In genomic region chr5:150734579-150735384, GRCh38 we compare ENCODE assay signal across 8 cellular contexts. TPM values are rescaled to one million over a fixed set of nuclear protein-coding genes. Genes with fewer than 3 reads are reported as not detected.
A peak's percentile ranks its signal among the peaks of the same experiment; 100 is the strongest.
DNase-seq lines count a peak whose midpoint lies in the region; ATAC-seq and TF ChIP-seq lines count a peak whose summit lies in the region.

No MANE protein-coding gene starts in this region.

- no peaks in the 10 kb centered on the region for H4K20me1 ChIP-seq in Karpas-422 (ENCODE audit: insufficient read depth, low read depth, low read length)

- H3K36me3 ChIP-seq in Karpas-422 (ENCODE audit: insufficient read depth, low read length) (peaks cover 40% of the 10 kb centered on the region), spleen (peaks cover 5 to 86% (median 51%) of the 10 kb centered on the region in 6 donors)

- H2AFZ ChIP-seq in Karpas-422 (ENCODE audit: low read length), result no peak overlapping the region

- peaks cover 70% of the 10 kb centered on the region for H3K4me1 Mint-ChIP-seq in dendritic cell treated with granulocyte-macrophage colony-stimulating factor and Interleukin-4, amounts not matched to agents 40 ng/mL and 50 ng/mL, for 4 days (ENCODE audit: low read depth)

- H3K36me3 Mint-ChIP-seq in dendritic cell treated with granulocyte-macrophage colony-stimulating factor and Interleukin-4, amounts not matched to agents 40 ng/mL and 50 ng/mL, for 4 days (ENCODE audit: low read depth), result peaks cover 79% of the 10 kb centered on the region

- H3K27ac Mint-ChIP-seq in dendritic cell treated with granulocyte-macrophage colony-stimulating factor and Interleukin-4, amounts not matched to agents 40 ng/mL and 50 ng/mL, for 4 days, result peak overlapping the region; percentile 97

- H3K4me1 ChIP-seq in Karpas-422 (ENCODE audit: low read length) (no peaks in the 10 kb centered on the region), spleen (peaks cover 0 to 38% (median 18%) of the 10 kb centered on the region in 6 donors)

- 63 to 75% (median 65%) methylated on average over 6 to 7 of the region's 7 CpGs for WGBS in spleen, 5 donors

- TF ChIP-seq CTCF in spleen (IDR thresholded peaks at IDR 0.05 in 8 of 11, conservative IDR thresholded peaks at IDR 0.05 in 3 of 11), result no peak

- DNase-seq in AML-193 (lab: John Stamatoyannopoulos, UW) (peak; percentile 69 to 73), Karpas-422 (peak; percentile 58), spleen (peak; percentile 90), DMS79 treated with DMSO at 0.1 percent for 48 hours (lab: John Stamatoyannopoulos, UW) (no peak), NCI-H446 (lab: John Stamatoyannopoulos, UW) (no peak), NCI-H146 (lab: John Stamatoyannopoulos, UW) (no peak)

- peak; percentile 49 for ATAC-seq in GM19324 (IDR thresholded peaks at IDR 0.05; ENCODE audit: low FRiP score, unreplicated experiment)

- no peak overlapping the region for H3K27ac ChIP-seq in Karpas-422 (ENCODE audit: low read length)
- peak overlapping the region in 7 of 8 donors; percentile 67 to 92 (median 83) for H3K27ac ChIP-seq in spleen

- no peak for TF ChIP-seq POLR2A in spleen (IDR thresholded peaks at IDR 0.05)

- intact Hi-C loops in dendritic cell treated with granulocyte-macrophage colony-stimulating factor and Interleukin-4, amounts not matched to agents 40 ng/mL and 50 ng/mL, for 4 days (cut with micrococcal nuclease), result loop anchor here (2.0 to 5.0 kb wide), 2 partner anchors 44 to 58 kb away; partner anchors contain the start of gene SMIM3
- intact Hi-C loops in spleen (cut with DNase I; ENCODE audit: low total_unique reads), result no loop called here

- no peaks in the 10 kb centered on the region for H3K27me3 Mint-ChIP-seq in dendritic cell treated with granulocyte-macrophage colony-stimulating factor and Interleukin-4, amounts not matched to agents 40 ng/mL and 50 ng/mL, for 4 days

- H3K9me2 ChIP-seq in Karpas-422 (replicated peaks; ENCODE audit: insufficient read depth, low read length), result no peaks in the 10 kb centered on the region

- H3K9ac ChIP-seq in Karpas-422 (ENCODE audit: low read length), result no peak overlapping the region

- no peaks in the 10 kb centered on the region for H3K27me3 ChIP-seq in Karpas-422 (ENCODE audit: low read length)
- no peaks in the 10 kb centered on the region for H3K27me3 ChIP-seq in spleen (replicated peaks in 1 of 7)

- H3K9me3 ChIP-seq in Karpas-422 (ENCODE audit: low read length) (no peaks in the 10 kb centered on the region), spleen (peaks cover 0 to 14% (median 11%) of the 10 kb centered on the region in 8 donors)

- peak overlapping the region; percentile 82 for H3K4me3 Mint-ChIP-seq in dendritic cell treated with granulocyte-macrophage colony-stimulating factor and Interleukin-4, amounts not matched to agents 40 ng/mL and 50 ng/mL, for 4 days

- no peak overlapping the region for H3K4me3 ChIP-seq in Karpas-422 (ENCODE audit: low read length)
- H3K4me3 ChIP-seq in spleen, result peak overlapping the region in 2 of 8 donors; percentile 10 to 40

- H3K9me3 Mint-ChIP-seq in dendritic cell treated with granulocyte-macrophage colony-stimulating factor and Interleukin-4, amounts not matched to agents 40 ng/mL and 50 ng/mL, for 4 days, result no peaks in the 10 kb centered on the region

- H3K4me2 ChIP-seq in Karpas-422 (ENCODE audit: low read depth, low read length, poor library complexity, severe bottlenecking), result no peak overlapping the region

- H3K79me2 ChIP-seq in Karpas-422 (ENCODE audit: low read length), result peaks cover 58% of the 10 kb centered on the region

RNA-seq across cellular contexts. Expression of gene DCTN4, which starts 24.0 kb away (rescaled TPM):
- 20.5 and 37.5 TPM in 2 replicates for total RNA-seq in Karpas-422 (2014; rRNA removed; shearing (Covaris generic); ENCODE audit: low replicate concordance)
- 10 to 100 TPM; 46.5 to 68.7 (median 61.2) TPM for total RNA-seq in spleen
- polyA plus RNA-seq in spleen, result 10 to 100 TPM; 11.4 to 15.6 (median 11.8) TPM

RNA-seq across cellular contexts. Expression of gene RBM22, which starts 33.9 kb away (rescaled TPM):
- total RNA-seq in Karpas-422 (2014; rRNA removed; shearing (Covaris generic); ENCODE audit: low replicate concordance), result 35.9 and 53.2 TPM in 2 replicates
- total RNA-seq in spleen, result 10 to 100 TPM; 52.3 to 66.9 (median 59.6) TPM
- 10 to 100 TPM; 31.4 to 47.3 (median 45.3) TPM for polyA plus RNA-seq in spleen

RNA-seq across cellular contexts. Expression of gene SMIM3, which starts 43.8 kb away (rescaled TPM):
- total RNA-seq in Karpas-422 (2014; rRNA removed; shearing (Covaris generic); ENCODE audit: low replicate concordance), result not detected in 2 replicates
- total RNA-seq in spleen, result 10 to 100 TPM; 11.6 to 59.7 (median 36.3) TPM
- polyA plus RNA-seq in spleen, result 10 to 100 TPM in 2 of 3 donors, 1 to 10 TPM in 1; 8.8 to 12.9 (median 12.2) TPM

Comparison
In these comparisons a context has a peak if more than half of its experiments do, and no peak if none do; other contexts are left out.
1. DNase-seq: peak in AML-193 (2 of 2), Karpas-422 (single experiment) and spleen (single experiment); none in DMS79 treated with DMSO at 0.1 percent for 48 hours (single experiment), NCI-H446 (0 of 2) and NCI-H146 (single experiment).
2. RNA of gene SMIM3, which starts 43.8 kb away (total RNA-seq): 11.6 to 59.7 TPM in spleen; not detected in Karpas-422; every median in the first group is over 10 times any median in the second.